Comparison of ENCODE assay signal across 17 cellular contexts in genomic region chr4:132493476-132493875, GRCh38.
DNase-seq lines count a peak whose midpoint lies in the region; ATAC-seq, FAIRE-seq and TF ChIP-seq lines count a peak whose summit lies in the region.
"Had no signal": no experiment of that assay in that cellular context is flagged by ENCODE, and none has a peak within 500 bp of the region (broad histone marks: within the 10 kb centered on the region; RNA-seq: fewer than 3 reads in every experiment).

No MANE protein-coding gene starts in this region.

- H4K91ac ChIP-seq in H1 (replicated peaks; ENCODE audit: insufficient read length, low read length), result no peak overlapping the region

- peak overlapping the region; percentile 99 for H4K5ac ChIP-seq in H1 (ENCODE audit: insufficient read length, low read depth, low read length)

- H3K4me1 ChIP-seq in HCT116 (ENCODE audit: control insufficient read depth in 1 of 2, insufficient read depth in 2 of 2, low read length in 2 of 2) (no peaks in the 10 kb centered on the region), OCI-LY1 (ENCODE audit: insufficient read depth, low read length, severe bottlenecking) (peaks cover 5% of the 10 kb centered on the region), H1 (replicated peaks in 1 of 4; ENCODE audit: control insufficient read depth in 3 of 4, insufficient read depth in 4 of 4, low read length in 3 of 4) (peaks cover 0 to 30% (median 14%) of the 10 kb centered on the region in 4 experiments; a peak in 4 of 7 replicates), left lung (no peaks in the 10 kb centered on the region)

- no peak overlapping the region for H4K8ac ChIP-seq in H1 (ENCODE audit: extremely low read depth, insufficient read depth, low read length)

- H2BK5ac ChIP-seq in H1 (ENCODE audit: low read depth, low read length), result peak overlapping the region; percentile 36; the same call in 1 of the 2 replicates

- H3K9ac ChIP-seq in HCT116 (ENCODE audit: low read length) (no peak overlapping the region), OCI-LY1 (ENCODE audit: low read length) (no peak overlapping the region), H1 (replicated peaks in 1 of 4; ENCODE audit: extremely low read depth in 1 of 4, low read depth in 3 of 4, low read length in 3 of 4) (no peak overlapping the region)
- H3K9ac ChIP-seq: GM23248 had no signal

- FAIRE-seq in H1 (lab: Jason Lieb, UNC), result no peak
- FAIRE-seq: D721Med, RCC 7860 had no signal

- H3K4me2 ChIP-seq in HCT116 (ENCODE audit: low read length), result no peak overlapping the region
- no peak overlapping the region for H3K4me2 ChIP-seq in OCI-LY1 (ENCODE audit: low read length)
- H3K4me2 ChIP-seq in H1 (ENCODE audit: insufficient read depth in 1 of 2, low read depth in 2 of 2, low read length in 2 of 2), result no peak overlapping the region; a peak in 1 of 4 replicates

- ATAC-seq in HCT116, result no peak
- ATAC-seq in left lung, result no peak
- ATAC-seq: CD8-positive, alpha-beta T cell; SK-N-SH treated with all-trans-retinoic acid at 6 μM for 48 hours had no signal

- H3K4me3 ChIP-seq in HCT116 (replicated peaks in 1 of 2; ENCODE audit: low read depth in 1 of 2, low read length in 2 of 2) (no peak overlapping the region), OCI-LY1 (ENCODE audit: low read depth, low read length, poor library complexity, severe bottlenecking) (no peak overlapping the region), H1 (ENCODE audit: extremely low read depth in 1 of 4, insufficient read depth in 2 of 4, low read depth in 3 of 4, low read length in 4 of 4) (peak overlapping the region in 1 of 4 experiments; percentile 13; a peak in 1 of 8 replicates), retinal pigment epithelial cell (ENCODE audit: low read length) (no peak overlapping the region), left lung (no peak overlapping the region)
- H3K4me3 ChIP-seq: GM23248 had no signal

- H3F3A ChIP-seq in OCI-LY1 (ENCODE audit: insufficient read depth, low read length), result no peaks in the 10 kb centered on the region

- TF ChIP-seq CTCF in HCT116 (IDR thresholded peaks at IDR 0.05 in 2 of 3, conservative IDR thresholded peaks at IDR 0.05 in 1 of 3; ENCODE audit: borderline replicate concordance in 1 of 3, insufficient read depth in 1 of 3, low read depth in 2 of 3, low read length in 2 of 3) (no peak; a peak in 1 of 6 replicates), OCI-LY1 (IDR thresholded peaks at IDR 0.05; ENCODE audit: low read length) (peak; percentile 33; the same call in 1 of the 2 replicates), H1 (IDR thresholded peaks at IDR 0.05; ENCODE audit: control extremely low read depth in 1 of 3, insufficient read depth in 1 of 3, low read depth in 1 of 3, low read length in 3 of 3) (no peak), retinal pigment epithelial cell (conservative IDR thresholded peaks at IDR 0.05; ENCODE audit: low read depth, low read length) (peak; percentile 9), left lung (IDR thresholded peaks at IDR 0.05) (no peak)

- no peak overlapping the region for H3K23ac ChIP-seq in H1 (ENCODE audit: insufficient read length)

- intact Hi-C loops in HCT116 (cut with micrococcal nuclease) (no loop called here), left lung (cut with DNase I) (no loop called here)

- CTCF ChIA-PET in HCT116 (lab: Charles Lee), result interaction anchor here (1.2 kb wide), 1 partner anchor 160 kb away, joined by 3 read pairs; no protein-coding TSS in a partner anchor
- CTCF ChIA-PET in H1 (lab: Charles Lee; ENCODE audit: partially characterized antibody), result no interaction called here

- no peak overlapping the region for H3K56ac ChIP-seq in H1 (replicated peaks; ENCODE audit: insufficient read length, low read depth, low read length)

- peak overlapping the region; percentile 30 for H2AFZ ChIP-seq in HCT116 (ENCODE audit: low read depth, low read length, poor library complexity, severe bottlenecking)
- H2AFZ ChIP-seq in OCI-LY1 (ENCODE audit: low read length), result 0 out of 2 replicates have a peak overlapping the region, but pooled peaks have one; percentile 74
- H2AFZ ChIP-seq in H1 (ENCODE audit: low read length), result no peak overlapping the region
- H2AFZ ChIP-seq: GM23248 had no signal

- TF ChIP-seq POLR2A in HCT116 (IDR thresholded peaks at IDR 0.05; ENCODE audit: borderline replicate concordance, extremely low read depth, insufficient read depth, insufficient read length), result no peak
- no peak for TF ChIP-seq POLR2A in H1 (IDR thresholded peaks at IDR 0.05; ENCODE audit: control extremely low read depth in 1 of 2, low read depth in 2 of 2, low read length in 2 of 2)

- TF ChIP-seq RAD21 in HCT116 (IDR thresholded peaks at IDR 0.05; ENCODE audit: low read depth), result no peak
- no peak for TF ChIP-seq RAD21 in H1 (IDR thresholded peaks at IDR 0.05 in 1 of 2, conservative IDR thresholded peaks at IDR 0.05 in 1 of 2; ENCODE audit: low read depth in 2 of 2, low read length in 2 of 2)

- no peak overlapping the region for H3K14ac ChIP-seq in H1 (ENCODE audit: insufficient read length)

- H3K9me2 ChIP-seq in HCT116 (ENCODE audit: insufficient read depth) (no peaks in the 10 kb centered on the region), OCI-LY1 (ENCODE audit: low read depth, low read length) (no peaks in the 10 kb centered on the region)

- no peak overlapping the region for H2BK12ac ChIP-seq in H1 (ENCODE audit: low read depth, low read length)

- DNase-seq in HCT116 (ENCODE audit: low read depth, low spot score) (no peak), H1 (ENCODE audit: low read depth in 1 of 2, low spot score in 2 of 2) (no peak), retinal pigment epithelial cell (ENCODE audit: low read depth) (no peak), OCI-M2 (lab: John Stamatoyannopoulos, UW; ENCODE audit: unreplicated experiment) (no peak), left lung (no peak)
- DNase-seq in stimulated activated CD4-positive, alpha-beta T cell treated with anti-CD3 and anti-CD28 coated beads, Interleukin-4, amount 100 ng/mL, for 24 hours, result no peak
- DNase-seq: CD8-positive, alpha-beta T cell; DMS79 treated with DMSO at 0.1 percent for 48 hours; GM23248; NCI-H1105 treated with DMSO at 0.1 percent for 48 hours; NCI-H187 treated with DMSO at 0.1 percent for 48 hours; SHP77; T-helper 1 cell had no signal

- H3K27me3 ChIP-seq in HCT116 (ENCODE audit: insufficient read depth, low read length) (no peaks in the 10 kb centered on the region), OCI-LY1 (ENCODE audit: insufficient read depth, low read length) (no peaks in the 10 kb centered on the region), H1 (replicated peaks in 1 of 4; ENCODE audit: control insufficient read depth in 3 of 4, extremely low read depth in 1 of 4, insufficient read depth in 3 of 4, low read length in 3 of 4) (no peaks in the 10 kb centered on the region), left lung (no peaks in the 10 kb centered on the region)

- H3K79me1 ChIP-seq in H1 (ENCODE audit: low read depth, low read length), result no peaks in the 10 kb centered on the region

- H4K20me1 ChIP-seq in HCT116 (ENCODE audit: insufficient read depth), result no peaks in the 10 kb centered on the region
- H4K20me1 ChIP-seq in OCI-LY1 (ENCODE audit: insufficient read depth, low read length), result no peaks in the 10 kb centered on the region
- no peaks in the 10 kb centered on the region for H4K20me1 ChIP-seq in H1 (replicated peaks in 1 of 2; ENCODE audit: control insufficient read depth in 1 of 2, insufficient read depth in 2 of 2, low read length in 2 of 2)

- H2AK5ac ChIP-seq in H1 (ENCODE audit: low read depth, low read length), result no peak overlapping the region

- peak overlapping the region; percentile 67 for H2BK120ac ChIP-seq in H1 (replicated peaks; ENCODE audit: low read depth, low read length)

- H3K9me3 ChIP-seq in HCT116 (ENCODE audit: control insufficient read depth in 1 of 2, insufficient read depth in 1 of 2, low read depth in 1 of 2, low read length in 2 of 2) (no peaks in the 10 kb centered on the region; a peak in 1 of 4 replicates), OCI-LY1 (ENCODE audit: low read length) (peaks cover 16% of the 10 kb centered on the region), H1 (ENCODE audit: insufficient read depth in 2 of 2, low read depth in 1 of 2, low read length in 1 of 2) (peaks cover 9 to 15% of the 10 kb centered on the region in 2 experiments), left lung (peaks cover 0 to 12% of the 10 kb centered on the region in 2 donors)

- no peak overlapping the region for H2BK15ac ChIP-seq in H1 (ENCODE audit: low read length)

- BruUV-seq in HCT116 (replicated peaks; lab: Mats Ljungman, UMichigan), result no TSS peak

- H3K36me3 ChIP-seq in HCT116 (ENCODE audit: control insufficient read depth in 1 of 2, insufficient read depth in 2 of 2, low read length in 2 of 2) (no peaks in the 10 kb centered on the region), OCI-LY1 (ENCODE audit: insufficient read depth, low read length) (no peaks in the 10 kb centered on the region), H1 (ENCODE audit: control insufficient read depth in 2 of 4, insufficient read depth in 4 of 4, low read length in 3 of 4) (peaks cover 0 to 16% (median 4%) of the 10 kb centered on the region in 4 experiments; a peak in 3 of 8 replicates), left lung (no peaks in the 10 kb centered on the region)

- POLR2A ChIA-PET in HCT116 (lab: Charles Lee) (no interaction called here), H1 (lab: Charles Lee; ENCODE audit: partially characterized antibody) (no interaction called here)

- peak overlapping the region; percentile 17; the same call in 1 of the 2 replicates for H3K18ac ChIP-seq in H1 (ENCODE audit: extremely low read depth, low read length)

- H3K27ac ChIP-seq in HCT116 (ENCODE audit: low read depth, low read length) (no peak overlapping the region), OCI-LY1 (ENCODE audit: low read depth, low read length, poor library complexity, severe bottlenecking) (no peak overlapping the region), H1 (ENCODE audit: low read depth, low read length) (peak overlapping the region; percentile 56; the same call in 1 of the 2 replicates), left lung (no peak overlapping the region)
- H3K27ac ChIP-seq: GM23248 had no signal

- H3K79me2 ChIP-seq in HCT116 (ENCODE audit: insufficient read depth, low read length) (no peaks in the 10 kb centered on the region), OCI-LY1 (ENCODE audit: insufficient read depth, low read length) (no peaks in the 10 kb centered on the region), H1 (ENCODE audit: control insufficient read depth in 1 of 2, insufficient read depth in 2 of 2, low read length in 2 of 2) (no peaks in the 10 kb centered on the region)

- H3K23me2 ChIP-seq in H1 (ENCODE audit: low read depth, low read length), result no peaks in the 10 kb centered on the region

- RAD21 ChIA-PET in HCT116 (lab: Charles Lee; ENCODE audit: low non-redundant PET in 1 of 2, low total read pairs in 2 of 2, uncharacterized antibody in 2 of 2, unreplicated experiment in 2 of 2), result no interaction called here

- no peak overlapping the region for H3K4ac ChIP-seq in H1 (replicated peaks; ENCODE audit: insufficient read length, low read depth, low read length)

- no peak for TF ChIP-seq EP300 in H1 (IDR thresholded peaks at IDR 0.05; ENCODE audit: borderline replicate concordance in 1 of 2, low read depth in 2 of 2, low read length in 2 of 2)

- H2BK20ac ChIP-seq in H1 (ENCODE audit: low read length), result no peak overlapping the region

TF ChIP-seq in H1, 55 proteins besides CTCF, POLR2A, EP300 and RAD21 (continues in another document):
- TF ChIP-seq BCL11A (IDR thresholded peaks at IDR 0.05; ENCODE audit: low read depth in 2 of 2, low read length in 2 of 2), result no peak

Comparison
In these comparisons a context has a peak if more than half of its experiments do, and no peak if none do; other contexts are left out.
1. CTCF ChIP-seq: peak in OCI-LY1 (single experiment) and retinal pigment epithelial cell (single experiment); none in HCT116 (0 of 3), H1 (0 of 3) and left lung (0 of 2).